Comparison of ENCODE assay signal across 9 cellular contexts in genomic region chr5:161676109-161676508, GRCh38. TPM values are rescaled to one million over a fixed set of nuclear protein-coding genes. Genes with fewer than 3 reads are reported as not detected.
DNase-seq lines count a peak whose midpoint lies in the region; FAIRE-seq and TF ChIP-seq lines count a peak whose summit lies in the region.
"Had no signal": no experiment of that assay in that cellular context is flagged by ENCODE, and none has a peak within 500 bp of the region (broad histone marks: within the 10 kb centered on the region; RNA-seq: fewer than 3 reads in every experiment).

No MANE protein-coding gene starts in this region.

- POLR2A ChIA-PET in CD8-positive, alpha-beta memory T cell (lab: Charles Lee) = no interaction called here
- POLR2A ChIA-PET in activated CD4-positive, alpha-beta memory T cell treated with anti-CD3 and anti-CD28 coated beads, Interleukin-2, amount 10 ng/mL, durations not matched to agents 7 days and 5 days (lab: Charles Lee) = no interaction called here

- H3K27me3 ChIP-seq in Loucy (ENCODE audit: insufficient read depth, low read length, poor library complexity, severe bottlenecking) (no peaks in the 10 kb centered on the region), esophagus muscularis mucosa (no peaks in the 10 kb centered on the region)
- no peaks in the 10 kb centered on the region for H3K27me3 ChIP-seq in CD8-positive, alpha-beta memory T cell (ENCODE audit: insufficient read depth, low read length, poor library complexity, severe bottlenecking)

- H3K4me3 Mint-ChIP-seq in CD8-positive, alpha-beta memory T cell = no peak overlapping the region
- no peak overlapping the region for H3K4me3 Mint-ChIP-seq in activated CD4-positive, alpha-beta memory T cell treated with anti-CD3 and anti-CD28 coated beads, Interleukin-2, amount 10 ng/mL, durations not matched to agents 7 days and 5 days
- H3K4me3 Mint-ChIP-seq: dendritic cell treated with granulocyte-macrophage colony-stimulating factor and Interleukin-4, amounts not matched to agents 40 ng/mL and 50 ng/mL, for 4 days had no signal

- no peaks in the 10 kb centered on the region for H3K36me3 ChIP-seq in Loucy (ENCODE audit: insufficient read depth, low read length)
- H3K36me3 ChIP-seq in esophagus muscularis mucosa = no peaks in the 10 kb centered on the region
- H3K36me3 ChIP-seq in CD8-positive, alpha-beta memory T cell (ENCODE audit: insufficient read depth, low read length) = no peaks in the 10 kb centered on the region

- 9% methylated on average over 2 of the region's 2 CpGs for WGBS in esophagus muscularis mucosa

- H3K4me3 ChIP-seq in Loucy (ENCODE audit: low read length, poor library complexity, severe bottlenecking) (no peak overlapping the region), esophagus muscularis mucosa (no peak overlapping the region)
- H3K4me3 ChIP-seq in CD8-positive, alpha-beta memory T cell (ENCODE audit: low read length) = no peak overlapping the region

- H3K9me2 ChIP-seq in Loucy (replicated peaks; ENCODE audit: low read depth, low read length) = no peaks in the 10 kb centered on the region

- H3K4me2 ChIP-seq in Loucy (ENCODE audit: low read depth, low read length, poor library complexity, severe bottlenecking) = no peak overlapping the region

- no peaks in the 10 kb centered on the region for H3K4me1 Mint-ChIP-seq in CD8-positive, alpha-beta memory T cell
- no peaks in the 10 kb centered on the region for H3K4me1 Mint-ChIP-seq in activated CD4-positive, alpha-beta memory T cell treated with anti-CD3 and anti-CD28 coated beads, Interleukin-2, amount 10 ng/mL, durations not matched to agents 7 days and 5 days

- FAIRE-seq in GM12892 (lab: Jason Lieb, UNC) = peak; percentile 9

- H2AFZ ChIP-seq in Loucy (ENCODE audit: low read length) = no peak overlapping the region

- no peaks in the 10 kb centered on the region for H3K9me3 ChIP-seq in Loucy (ENCODE audit: insufficient read depth, low read depth, low read length)
- no peaks in the 10 kb centered on the region for H3K9me3 ChIP-seq in esophagus muscularis mucosa
- H3K9me3 ChIP-seq in CD8-positive, alpha-beta memory T cell (ENCODE audit: low read length) = no peaks in the 10 kb centered on the region

- H4K20me1 ChIP-seq in Loucy (ENCODE audit: insufficient read depth, low read length, poor library complexity, severe bottlenecking) = no peaks in the 10 kb centered on the region

- H3K27ac Mint-ChIP-seq in CD8-positive, alpha-beta memory T cell = no peak overlapping the region
- H3K27ac Mint-ChIP-seq in activated CD4-positive, alpha-beta memory T cell treated with anti-CD3 and anti-CD28 coated beads, Interleukin-2, amount 10 ng/mL, durations not matched to agents 7 days and 5 days = no peak overlapping the region
- H3K27ac Mint-ChIP-seq: dendritic cell treated with granulocyte-macrophage colony-stimulating factor and Interleukin-4, amounts not matched to agents 40 ng/mL and 50 ng/mL, for 4 days had no signal

- TF ChIP-seq CTCF in Loucy (conservative IDR thresholded peaks at IDR 0.05; ENCODE audit: low read length) = peak; percentile 36
- peak; percentile 21 to 42 (median 34) for TF ChIP-seq CTCF in esophagus muscularis mucosa (IDR thresholded peaks at IDR 0.05)

- intact Hi-C loops in esophagus muscularis mucosa (cut with DNase I) = no loop called here

- no peaks in the 10 kb centered on the region for H3K36me3 Mint-ChIP-seq in CD8-positive, alpha-beta memory T cell
- no peaks in the 10 kb centered on the region for H3K36me3 Mint-ChIP-seq in activated CD4-positive, alpha-beta memory T cell treated with anti-CD3 and anti-CD28 coated beads, Interleukin-2, amount 10 ng/mL, durations not matched to agents 7 days and 5 days (ENCODE audit: low read depth)

- TF ChIP-seq EP300 in esophagus muscularis mucosa (IDR thresholded peaks at IDR 0.05) = no peak

- no peaks in the 10 kb centered on the region for H3F3A ChIP-seq in Loucy (ENCODE audit: low read depth)

- H3K79me2 ChIP-seq in Loucy (ENCODE audit: insufficient read depth, low read length) = no peaks in the 10 kb centered on the region

- H3K9ac ChIP-seq in Loucy (ENCODE audit: low read depth, low read length, poor library complexity, severe bottlenecking) = no peak overlapping the region

- H3K4me1 ChIP-seq in Loucy (ENCODE audit: insufficient read depth, low read length, poor library complexity, severe bottlenecking) = no peaks in the 10 kb centered on the region
- no peaks in the 10 kb centered on the region for H3K4me1 ChIP-seq in esophagus muscularis mucosa
- no peaks in the 10 kb centered on the region for H3K4me1 ChIP-seq in CD8-positive, alpha-beta memory T cell (ENCODE audit: insufficient read depth, low read length)

- peaks cover 0 to 14% (median 3%) of the 10 kb centered on the region in 5 donors for H3K9me3 Mint-ChIP-seq in CD8-positive, alpha-beta memory T cell
- peaks cover 4% of the 10 kb centered on the region for H3K9me3 Mint-ChIP-seq in activated CD4-positive, alpha-beta memory T cell treated with anti-CD3 and anti-CD28 coated beads, Interleukin-2, amount 10 ng/mL, durations not matched to agents 7 days and 5 days
- H3K9me3 Mint-ChIP-seq: dendritic cell treated with granulocyte-macrophage colony-stimulating factor and Interleukin-4, amounts not matched to agents 40 ng/mL and 50 ng/mL, for 4 days had no signal

- H3K27me3 Mint-ChIP-seq in CD8-positive, alpha-beta memory T cell = no peaks in the 10 kb centered on the region
- no peaks in the 10 kb centered on the region for H3K27me3 Mint-ChIP-seq in activated CD4-positive, alpha-beta memory T cell treated with anti-CD3 and anti-CD28 coated beads, Interleukin-2, amount 10 ng/mL, durations not matched to agents 7 days and 5 days
- H3K27me3 Mint-ChIP-seq: dendritic cell treated with granulocyte-macrophage colony-stimulating factor and Interleukin-4, amounts not matched to agents 40 ng/mL and 50 ng/mL, for 4 days had no signal

- TF ChIP-seq POLR2A in GM12892 (IDR thresholded peaks at IDR 0.05; ENCODE audit: low read depth, low read length) (no peak), esophagus muscularis mucosa (IDR thresholded peaks at IDR 0.05; ENCODE audit: low read depth) (no peak)

- DNase-seq in GM12892 (ENCODE audit: insufficient read length) = no peak
- DNase-seq in H4 (ENCODE audit: low spot score) = peak; percentile 9
- DNase-seq in esophagus muscularis mucosa (ENCODE audit: extremely low spot score) = no peak
- DNase-seq in CD8-positive, alpha-beta memory T cell = no peak
- DNase-seq in activated CD8-positive, alpha-beta memory T cell treated with anti-CD3 and anti-CD28 coated beads, Interleukin-2, amount 50 U/mL, for 4 hours = no peak
- DNase-seq in activated CD4-positive, alpha-beta memory T cell treated with anti-CD3 and anti-CD28 coated beads, Interleukin-2, amount 10 ng/mL, durations not matched to agents 7 days and 5 days = no peak
- DNase-seq in Ammon's horn (ENCODE audit: low spot score) = no peak

- H3K27ac ChIP-seq in esophagus muscularis mucosa (replicated peaks in 1 of 4) = no peak overlapping the region
- H3K27ac ChIP-seq in CD8-positive, alpha-beta memory T cell (ENCODE audit: low read depth, low read length) = no peak overlapping the region

- CTCF ChIA-PET in CD8-positive, alpha-beta memory T cell (lab: Charles Lee) = no interaction called here
- CTCF ChIA-PET in activated CD4-positive, alpha-beta memory T cell treated with anti-CD3 and anti-CD28 coated beads, Interleukin-2, amount 10 ng/mL, durations not matched to agents 7 days and 5 days (lab: Charles Lee) = no interaction called here

RNA-seq across cellular contexts. Expression of gene GABRA6, which starts 9.4 kb away (rescaled TPM):
- not detected for polyA plus RNA-seq in GM12892 (2012; ENCODE audit: missing spikeins)
- 0.14 TPM in 1 of 2 replicates, not detected in the other for total RNA-seq in H4 (2014; rRNA removed; shearing (Covaris generic))
- not detected for total RNA-seq in esophagus muscularis mucosa
- not detected for total RNA-seq in CD8-positive, alpha-beta memory T cell
- polyA plus RNA-seq in CD8-positive, alpha-beta memory T cell = not detected
- total RNA-seq in activated CD4-positive, alpha-beta memory T cell treated with anti-CD3 and anti-CD28 coated beads, Interleukin-2, amount 10 ng/mL, durations not matched to agents 7 days and 5 days = not detected
